19 cellular contexts compared by ENCODE assay signal in genomic region chr3:139199421-139200010, GRCh38.
A peak's percentile ranks its signal among the peaks of the same experiment; 100 is the strongest.
DNase-seq lines count a peak whose midpoint lies in the region; ATAC-seq lines count a peak whose summit lies in the region.
"Had no signal": no experiment of that assay in that cellular context is flagged by ENCODE, and none has a peak within 500 bp of the region (broad histone marks: within the 10 kb centered on the region; RNA-seq: fewer than 3 reads in every experiment).

No MANE protein-coding gene starts in this region.

- ATAC-seq in HG03342 (IDR thresholded peaks at IDR 0.05; ENCODE audit: unreplicated experiment) (no peak), HG03196 (IDR thresholded peaks at IDR 0.05; ENCODE audit: unreplicated experiment) (no peak)
- ATAC-seq: HepG2 had no signal

- DNase-seq in NCI-H82 (lab: John Stamatoyannopoulos, UW) (peak; percentile 43), NCI-H82 treated with DMSO at 0.1 percent for 48 hours (lab: John Stamatoyannopoulos, UW; ENCODE audit: unreplicated experiment) (no peak), RPMI7951 (ENCODE audit: low read depth) (peak; percentile 69), fibroblast of gingiva (ENCODE audit: low read depth) (peak; percentile 52), stromal cell of bone marrow (ENCODE audit: low read depth) (peak; percentile 2), NCI-H748 (lab: John Stamatoyannopoulos, UW; ENCODE audit: unreplicated experiment) (no peak)
- DNase-seq: Calu3; CD4-positive, CD25-positive, alpha-beta regulatory T cell; DMS79; GDM1; GOT3; MV-4-11; NCI-H146; NCI-H2107; NCI-H748 treated with DMSO at 0.1 percent for 48 hours; SJCRH30 had no signal

Comparison
In these comparisons a context has a peak if more than half of its experiments do, and no peak if none do; other contexts are left out.
1. DNase-seq: peak in NCI-H82 (single experiment), RPMI7951 (single experiment), fibroblast of gingiva (single experiment) and stromal cell of bone marrow (single experiment); none in NCI-H82 treated with DMSO at 0.1 percent for 48 hours (single experiment) and NCI-H748 (single experiment).